Comparison of ENCODE assay signal across 8 cellular contexts in the genomic region with DNA sequence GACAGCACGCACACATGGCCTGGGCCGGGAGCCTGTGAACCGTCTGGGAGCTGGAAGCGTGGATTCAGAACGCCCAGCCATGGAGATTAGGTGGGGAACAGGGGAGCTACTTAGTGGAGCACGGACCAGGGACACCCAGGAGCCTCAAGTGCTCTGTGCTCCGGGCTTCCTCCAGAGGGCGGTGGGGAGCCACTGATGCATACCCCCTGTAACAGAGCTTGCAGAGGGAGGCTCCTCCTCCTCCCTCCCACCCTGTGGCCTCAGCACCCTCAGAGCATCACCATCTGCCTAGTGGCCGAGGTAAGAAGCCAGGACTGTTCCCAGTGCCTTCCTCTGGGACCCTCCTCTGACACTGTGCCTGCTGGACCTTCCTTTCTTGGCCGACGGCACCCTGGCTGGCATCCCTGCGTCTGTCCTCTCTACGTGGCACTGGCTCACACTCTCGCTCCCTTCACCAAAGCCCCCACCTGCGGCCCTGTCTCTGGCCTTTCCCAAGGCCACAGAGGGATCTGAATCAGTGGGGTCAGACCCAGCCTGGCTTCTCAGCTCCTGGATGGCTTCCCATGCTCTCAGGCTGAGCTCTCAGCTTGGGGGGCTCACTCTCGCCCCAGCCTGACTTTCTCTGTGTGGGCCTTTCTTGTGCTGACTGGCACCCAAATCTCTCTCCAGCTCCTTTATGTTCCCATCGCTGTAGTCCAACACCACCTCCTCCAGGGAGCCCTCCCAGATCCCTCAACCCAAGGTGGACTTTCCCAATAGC.
A peak's percentile ranks its signal among the peaks of the same experiment; 100 is the strongest.
DNase-seq lines count a peak whose midpoint lies in the region; ATAC-seq and TF ChIP-seq lines count a peak whose summit lies in the region.

No MANE protein-coding gene starts in this region.

- H3K9me2 ChIP-seq in OCI-LY7 (ENCODE audit: insufficient read depth, low read length): no peaks in the 10 kb centered on the region

- no peak for TF ChIP-seq EP300 in ovary (IDR thresholded peaks at IDR 0.05)

- no peaks in the 10 kb centered on the region for H3K79me2 ChIP-seq in OCI-LY7 (ENCODE audit: insufficient read depth, low read depth, low read length)

- CTCF ChIA-PET in HEK293 (lab: Yijun Ruan, JAX) (interaction anchor here (0.6 to 5.8 kb wide), 27 partner anchors 10 to 1400 kb away, joined by 3 to 64 read pairs (median 4); no protein-coding TSS in a partner anchor), OCI-LY7 (lab: Charles Lee; ENCODE audit: unreplicated experiment) (interaction anchor here (0.6 kb wide), 1 partner anchor 766 kb away, joined by 3 read pairs; no protein-coding TSS in a partner anchor)

- 40 to 45% (median 44%) methylated on average over 17 of the region's 17 CpGs for WGBS in ovary, 3 donors

- no peaks in the 10 kb centered on the region for H3K9me3 ChIP-seq in HEK293 (ENCODE audit: control insufficient read depth, insufficient read depth, low read depth, low read length)
- H3K9me3 ChIP-seq in OCI-LY7 (ENCODE audit: low read length): no peaks in the 10 kb centered on the region
- no peaks in the 10 kb centered on the region for H3K9me3 ChIP-seq in ovary

- POLR2A ChIA-PET in HEK293 (lab: Yijun Ruan, JAX): interaction anchor here (0.9 kb wide), 1 partner anchor 259 kb away, joined by 3 read pairs; no protein-coding TSS in a partner anchor
- POLR2A ChIA-PET in OCI-LY7 (lab: Charles Lee): no interaction called here

- no peaks in the 10 kb centered on the region for H4K20me1 ChIP-seq in OCI-LY7 (ENCODE audit: insufficient read depth, low read length)

- no peak overlapping the region for H3K4me3 Mint-ChIP-seq in osteocyte (ENCODE audit: unreplicated experiment)

- H3K36me3 Mint-ChIP-seq in osteocyte (ENCODE audit: unreplicated experiment): no peaks in the 10 kb centered on the region

- no peaks in the 10 kb centered on the region for H3K27me3 ChIP-seq in ovary

- H3K4me1 Mint-ChIP-seq in osteocyte (ENCODE audit: unreplicated experiment): peaks cover 12% of the 10 kb centered on the region

- H3K27me3 Mint-ChIP-seq in osteocyte (ENCODE audit: unreplicated experiment): no peaks in the 10 kb centered on the region

- TF ChIP-seq CTCF in HEK293 (tag by site-specific recombination; IDR thresholded peaks at IDR 0.05) (peak; percentile 37; the same call in 1 of the 2 replicates), OCI-LY7 (conservative IDR thresholded peaks at IDR 0.05; ENCODE audit: low read length) (peak; percentile 77), osteocyte (IDR thresholded peaks at IDR 0.05) (peak; percentile 56), ovary (IDR thresholded peaks at IDR 0.05) (no peak), foreskin fibroblast (IDR thresholded peaks at IDR 0.05; ENCODE audit: low read depth, low read length) (no peak)

- no peaks in the 10 kb centered on the region for H3K4me1 ChIP-seq in HEK293 (ENCODE audit: control insufficient read depth, insufficient read depth, low read length)
- H3K4me1 ChIP-seq in OCI-LY7 (ENCODE audit: insufficient read depth, low read length, poor library complexity, severe bottlenecking): no peaks in the 10 kb centered on the region
- H3K4me1 ChIP-seq in ovary (ENCODE audit: insufficient read depth): no peaks in the 10 kb centered on the region

- H3K4me2 ChIP-seq in OCI-LY7 (ENCODE audit: low read length): no peak overlapping the region

- DNase-seq in A172 (ENCODE audit: low spot score) (peak; percentile 17), OCI-LY7 (ENCODE audit: low spot score) (peak; percentile 70), cerebellum (ENCODE audit: low spot score) (peak; percentile 44), osteocyte (ENCODE audit: extremely low spot score, unreplicated experiment) (no peak), ovary (no peak), foreskin fibroblast (no peak)

- no peak for ATAC-seq in GM18519 (IDR thresholded peaks at IDR 0.05; ENCODE audit: low FRiP score, unreplicated experiment)

- H3K27ac ChIP-seq in HEK293 (ENCODE audit: extremely low read depth, low read depth, low read length) (no peak overlapping the region), OCI-LY7 (ENCODE audit: low read depth, low read length, poor library complexity, severe bottlenecking) (no peak overlapping the region), ovary (no peak overlapping the region)

- H3K36me3 ChIP-seq in HEK293 (ENCODE audit: control insufficient read depth in 2 of 2, insufficient read depth in 1 of 2, low read length in 2 of 2) (no peaks in the 10 kb centered on the region), OCI-LY7 (ENCODE audit: insufficient read depth, low read length) (no peaks in the 10 kb centered on the region), ovary (no peaks in the 10 kb centered on the region)

- BruUV-seq in OCI-LY7 (replicated peaks; lab: Mats Ljungman, UMichigan): no TSS peak

- no peak overlapping the region for H3K27ac Mint-ChIP-seq in osteocyte (ENCODE audit: unreplicated experiment)

- intact Hi-C loops in OCI-LY7 (cut with micrococcal nuclease; ENCODE audit: unreplicated experiment) (loop anchor here (1.0 to 2.0 kb wide), 2 partner anchors 259 to 678 kb away; no protein-coding TSS in a partner anchor), ovary (cut with DNase I) (no loop called here)

- H3K9me3 Mint-ChIP-seq in osteocyte (ENCODE audit: unreplicated experiment): no peaks in the 10 kb centered on the region

- no peak for TF ChIP-seq POLR2A in ovary (IDR thresholded peaks at IDR 0.05)

- H3K4me3 ChIP-seq in HEK293 (ENCODE audit: low read depth, low read length): no peak overlapping the region
- no peak overlapping the region for H3K4me3 ChIP-seq in OCI-LY7 (ENCODE audit: low read depth, low read length, poor library complexity, severe bottlenecking)
- H3K4me3 ChIP-seq in ovary: no peak overlapping the region
- no peak overlapping the region for H3K4me3 ChIP-seq in foreskin fibroblast (ENCODE audit: low read depth in 1 of 2, low read length in 2 of 2)

- no peak overlapping the region for H2AFZ ChIP-seq in OCI-LY7 (ENCODE audit: low read length)

TF ChIP-seq in HEK293, 187 proteins besides CTCF, POLR2A, EP300 and RAD21:
- TF ChIP-seq EGR2 (tag by site-specific recombination; IDR thresholded peaks at IDR 0.05; ENCODE audit: low read depth): 0 out of 2 replicates have a peak, but pooled peaks have one; percentile 27
- TF ChIP-seq ZNF2 (tag by site-specific recombination; IDR thresholded peaks at IDR 0.05): no peak
- no peak for TF ChIP-seq ZNF76 (tag by site-specific recombination; IDR thresholded peaks at IDR 0.05; ENCODE audit: borderline replicate concordance, low read depth)
- peak; percentile 32 for TF ChIP-seq ZNF654 (tag by site-specific recombination; IDR thresholded peaks at IDR 0.05; ENCODE audit: low read depth)
- TF ChIP-seq GLIS1 (tag by site-specific recombination; IDR thresholded peaks at IDR 0.05): peak; percentile 8; the same call in 1 of the 2 replicates

Comparison
In these comparisons a context has a peak if more than half of its experiments do, and no peak if none do; other contexts are left out.
1. DNase-seq: peak in A172 (single experiment), OCI-LY7 (single experiment) and cerebellum (single experiment); none in osteocyte (single experiment), ovary (0 of 5) and foreskin fibroblast (0 of 2).
2. CTCF ChIP-seq: peak in HEK293 (single experiment), OCI-LY7 (single experiment) and osteocyte (single experiment); none in ovary (0 of 3) and foreskin fibroblast (single experiment).